18 cellular contexts compared by ENCODE assay signal in genomic region chr7:1700086-1700485, GRCh38. TPM values are rescaled to one million over a fixed set of nuclear protein-coding genes. Genes with fewer than 3 reads are reported as not detected.
"Had no signal": no experiment of that assay in that cellular context is flagged by ENCODE, and none has a peak within 500 bp of the region (broad histone marks: within the 10 kb centered on the region; RNA-seq: fewer than 3 reads in every experiment).

No MANE protein-coding gene starts in this region.

- H3K4me3 ChIP-seq: esophagus muscularis mucosa, gastroesophageal sphincter, heart left ventricle, ovary, sigmoid colon, stomach had no signal

- DNase-seq: activated CD4-positive, alpha-beta T cell treated with anti-CD3 and anti-CD28 coated beads, Interleukin-2, amount 10 ng/mL, durations not matched to agents 7 days and 5 days; activated CD4-positive, CD25-positive, alpha-beta regulatory T cell; activated naive CD4-positive, alpha-beta T cell treated with anti-CD3 and anti-CD28 coated beads, Interleukin-2, amount 50 U/mL, for 16 hours; activated T-cell treated with anti-CD3 and anti-CD28 coated beads for 4 hours; brain microvascular endothelial cell; cortex of kidney; effector CD4-positive, alpha-beta T cell; kidney; naive thymus-derived CD8-positive, alpha-beta T cell; sigmoid colon; stimulated activated CD4-positive, alpha-beta T cell treated with anti-CD3 and anti-CD28 coated beads, Interleukin-4, amount 100 ng/mL, for 24 hours; stomach; T1000 had no signal

- FAIRE-seq: kidney had no signal

- H3K27ac ChIP-seq: brain microvascular endothelial cell, esophagus muscularis mucosa, gastroesophageal sphincter, heart left ventricle, ovary, sigmoid colon, stomach had no signal

- H3K27me3 ChIP-seq: brain microvascular endothelial cell, heart left ventricle, ovary had no signal

- H3K36me3 ChIP-seq: brain microvascular endothelial cell, gastroesophageal sphincter, heart left ventricle, ovary, sigmoid colon, stomach had no signal

- H3K9me3 ChIP-seq: ovary had no signal

- H3K4me1 ChIP-seq: esophagus muscularis mucosa, gastroesophageal sphincter, sigmoid colon, stomach had no signal

- ATAC-seq: gastroesophageal sphincter; heart left ventricle; naive thymus-derived CD8-positive, alpha-beta T cell; stimulated activated effector memory CD8-positive, alpha-beta T cell treated with anti-CD3 and anti-CD28 coated beads, Interleukin-12 subunit alpha, Interleukin-12 subunit beta, amount 100 ng/mL, for 72 hours had no signal

RNA-seq across cellular contexts. Expression of gene ELFN1, which starts 30.0 kb away (rescaled TPM):
- total RNA-seq: naive thymus-derived CD8-positive, alpha-beta T cell had no signal
- polyA plus RNA-seq: naive thymus-derived CD8-positive, alpha-beta T cell had no signal
